Comparison of ENCODE assay signal across 16 cellular contexts in the genomic region with DNA sequence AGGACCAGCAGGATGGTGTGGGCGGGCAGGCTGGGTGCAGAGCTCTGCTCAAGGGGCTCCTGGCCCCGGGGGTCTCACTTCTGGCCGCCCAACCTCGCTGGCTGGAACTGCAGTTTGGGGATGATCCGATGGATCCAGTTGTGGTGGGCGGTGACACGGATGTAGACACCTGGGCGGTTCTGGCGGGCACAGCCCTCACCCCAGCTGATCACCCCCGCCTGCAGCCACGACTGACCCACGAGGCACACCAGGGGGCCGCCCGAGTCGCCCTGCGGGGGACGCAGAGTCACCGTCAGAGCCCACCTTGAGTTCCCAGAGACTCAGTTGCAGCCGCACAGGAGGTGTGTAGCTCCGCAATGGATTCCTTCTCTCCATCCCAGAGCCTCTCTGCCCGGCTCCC. TPM values are rescaled to one million over a fixed set of nuclear protein-coding genes. Genes with fewer than 3 reads are reported as not detected.
DNase-seq lines count a peak whose midpoint lies in the region; ATAC-seq, FAIRE-seq and TF ChIP-seq lines count a peak whose summit lies in the region.
"Had no signal": no experiment of that assay in that cellular context is flagged by ENCODE, and none has a peak within 500 bp of the region (broad histone marks: within the 10 kb centered on the region; RNA-seq: fewer than 3 reads in every experiment).

No MANE protein-coding gene starts in this region.

- TF ChIP-seq POLR2A in IMR-90 (IDR thresholded peaks at IDR 0.05; ENCODE audit: low read depth, low read length) (no peak), sigmoid colon (IDR thresholded peaks at IDR 0.05) (no peak)

- no peaks in the 10 kb centered on the region for H3K9me3 ChIP-seq in BLaER1 treated with 17β-estradiol and CSF1 and Interleukin-3, amounts not matched to agents 10 nM and 100 nM (replicated peaks in 1 of 11)
- H3K9me3 ChIP-seq in IMR-90 (ENCODE audit: control insufficient read depth, insufficient read depth, low read length) = no peaks in the 10 kb centered on the region
- no peaks in the 10 kb centered on the region for H3K9me3 ChIP-seq in kidney (ENCODE audit: control insufficient read depth in 1 of 2, low read length in 2 of 2)
- H3K9me3 ChIP-seq in sigmoid colon = no peaks in the 10 kb centered on the region
- H3K9me3 ChIP-seq: Caco-2 had no signal

- intact Hi-C loops in IMR-90 (cut with micrococcal nuclease) = no loop called here
- intact Hi-C loops in kidney (cut with DNase I) = no loop called here
- intact Hi-C loops in sigmoid colon (cut with DNase I) = no loop called here

- no peak overlapping the region for H3K4me3 ChIP-seq in BLaER1 treated with 17β-estradiol and CSF1 and Interleukin-3, amounts not matched to agents 10 nM and 100 nM
- no peak overlapping the region for H3K4me3 ChIP-seq in IMR-90 (ENCODE audit: insufficient read depth, low read depth, low read length)
- no peak overlapping the region for H3K4me3 ChIP-seq in kidney (ENCODE audit: low read length in 2 of 2)
- no peak overlapping the region for H3K4me3 ChIP-seq in sigmoid colon
- H3K4me3 ChIP-seq: GM23248 had no signal

- DNase-seq in IMR-90 (no peak), kidney (peak; percentile 73), sigmoid colon (peak; percentile 46), NCI-H2171 (lab: John Stamatoyannopoulos, UW) (no peak)
- DNase-seq: Caco-2; CD8-positive, alpha-beta memory T cell; DMS53; GF-D8; GM23248; KG1 had no signal

- H3K36me3 ChIP-seq in BLaER1 treated with 17β-estradiol and CSF1 and Interleukin-3, amounts not matched to agents 10 nM and 100 nM = peaks cover 17 to 29% (median 26%) of the 10 kb centered on the region in 11 experiments
- H3K36me3 ChIP-seq in IMR-90 (ENCODE audit: control insufficient read depth, insufficient read depth, low read length) (peaks cover 12% of the 10 kb centered on the region), kidney (ENCODE audit: control insufficient read depth in 1 of 2, insufficient read depth in 2 of 2, low read length in 2 of 2) (peaks cover 1 to 7% of the 10 kb centered on the region in 2 donors), sigmoid colon (peaks cover 0 to 26% (median 9%) of the 10 kb centered on the region in 4 donors)

- no peak overlapping the region for H4K8ac ChIP-seq in IMR-90 (ENCODE audit: low read depth in 2 of 2, low read length in 2 of 2)

- no peak for TF ChIP-seq RAD21 in IMR-90 (IDR thresholded peaks at IDR 0.05; ENCODE audit: low read length)

- no peak overlapping the region for H3K23ac ChIP-seq in IMR-90 (ENCODE audit: low read depth, low read length)

- FAIRE-seq in kidney (lab: Jason Lieb, UNC) = no peak
- FAIRE-seq: A204.1, H54 had no signal

- H3K56ac ChIP-seq in IMR-90 (ENCODE audit: extremely low read depth, insufficient read depth, low read length) = no peak overlapping the region

- H3K14ac ChIP-seq in IMR-90 (replicated peaks; ENCODE audit: low read depth, low read length) = no peak overlapping the region

- H3K4me1 ChIP-seq in BLaER1 treated with 17β-estradiol and CSF1 and Interleukin-3, amounts not matched to agents 10 nM and 100 nM = peaks cover 34 to 91% (median 75%) of the 10 kb centered on the region in 10 experiments
- H3K4me1 ChIP-seq in IMR-90 (ENCODE audit: control insufficient read depth, insufficient read depth, low read length) (no peaks in the 10 kb centered on the region), kidney (ENCODE audit: control insufficient read depth in 1 of 2, insufficient read depth in 1 of 2, low read depth in 1 of 2, low read length in 2 of 2) (no peaks in the 10 kb centered on the region), sigmoid colon (peaks cover 0 to 9% (median 6%) of the 10 kb centered on the region in 4 donors)
- H3K4me1 ChIP-seq: Caco-2 had no signal

- no peak overlapping the region for H4K91ac ChIP-seq in IMR-90 (ENCODE audit: insufficient read depth, low read depth, low read length)

- peaks cover 37 to 91% (median 74%) of the 10 kb centered on the region in 11 experiments for H4K20me1 ChIP-seq in BLaER1 treated with 17β-estradiol and CSF1 and Interleukin-3, amounts not matched to agents 10 nM and 100 nM
- H4K20me1 ChIP-seq in IMR-90 (ENCODE audit: insufficient read depth, low read length) = peaks cover 7% of the 10 kb centered on the region

- H3K4me2 ChIP-seq in BLaER1 treated with 17β-estradiol and CSF1 and Interleukin-3, amounts not matched to agents 10 nM and 100 nM = peak overlapping the region in 6 of 11 experiments; percentile 1 to 44 (median 28); a peak in 8 of 22 replicates
- no peak overlapping the region for H3K4me2 ChIP-seq in IMR-90 (ENCODE audit: low read depth, low read length)

- H2BK15ac ChIP-seq in IMR-90 (ENCODE audit: low read depth, low read length) = no peak overlapping the region

- no peak overlapping the region for H2AFZ ChIP-seq in IMR-90 (replicated peaks; ENCODE audit: low read length, poor library complexity)
- H2AFZ ChIP-seq: GM23248 had no signal

- no peaks in the 10 kb centered on the region for H3K27me3 ChIP-seq in BLaER1 treated with 17β-estradiol and CSF1 and Interleukin-3, amounts not matched to agents 10 nM and 100 nM
- H3K27me3 ChIP-seq in IMR-90 (ENCODE audit: control insufficient read depth, insufficient read depth, low read length) = no peaks in the 10 kb centered on the region
- peaks cover 0 to 14% (median 7%) of the 10 kb centered on the region in 3 donors for H3K27me3 ChIP-seq in sigmoid colon

- TF ChIP-seq CTCF in IMR-90 (conservative IDR thresholded peaks at IDR 0.05; ENCODE audit: low read depth, low read length) (no peak), kidney (IDR thresholded peaks at IDR 0.05; ENCODE audit: borderline replicate concordance, extremely low read depth, insufficient read depth) (no peak), sigmoid colon (IDR thresholded peaks at IDR 0.05) (no peak)

- dilution Hi-C loops in IMR-90 (cut with HindIII; ENCODE audit: low sequenced_read_pairs, unreplicated experiment) = no loop called here

- H2BK20ac ChIP-seq in IMR-90 (ENCODE audit: low read depth, low read length) = no peak overlapping the region

- H2AK9ac ChIP-seq in IMR-90 (replicated peaks; ENCODE audit: low read depth, low read length, poor library complexity) = peak overlapping the region; percentile 78

- ATAC-seq in IMR-90 (ENCODE audit: low read depth) (no peak), HG02840 (IDR thresholded peaks at IDR 0.05; ENCODE audit: low FRiP score, unreplicated experiment) (no peak), HG03039 (IDR thresholded peaks at IDR 0.05; ENCODE audit: unreplicated experiment) (no peak)
- ATAC-seq: HCT116 had no signal

- no peaks in the 10 kb centered on the region for H3K9me1 ChIP-seq in IMR-90 (ENCODE audit: insufficient read depth, low read length)

- no TSS peak for BruUV-seq in IMR-90 (replicated peaks; lab: Mats Ljungman, UMichigan)

- no peak overlapping the region for H3K18ac ChIP-seq in IMR-90 (ENCODE audit: low read depth, low read length)

- POLR2A ChIA-PET in IMR-90 (lab: Charles Lee; ENCODE audit: unreplicated experiment) = no interaction called here

- no peak overlapping the region for H3K4ac ChIP-seq in IMR-90 (ENCODE audit: low read depth, low read length)

- no peak overlapping the region for H2BK5ac ChIP-seq in IMR-90 (ENCODE audit: low read depth, low read length, poor library complexity, severe bottlenecking)

- no peak overlapping the region for H3K27ac ChIP-seq in BLaER1 treated with 17β-estradiol and CSF1 and Interleukin-3, amounts not matched to agents 10 nM and 100 nM
- H3K27ac ChIP-seq in IMR-90 (ENCODE audit: insufficient read depth, low read length) = no peak overlapping the region
- H3K27ac ChIP-seq in kidney (ENCODE audit: low read depth in 2 of 2, low read length in 2 of 2) = no peak overlapping the region
- no peak overlapping the region for H3K27ac ChIP-seq in sigmoid colon
- H3K27ac ChIP-seq: GM23248 had no signal

- 85% methylated on average over 12 of the region's 21 CpGs; no CpG with 5 or more reads in 1 of the 2 experiments for WGBS in IMR-90 (ENCODE audit: extremely low coverage in 2 of 2, insufficient read length in 1 of 2), 2 experiments
- 74 to 86% methylated on average over 21 of the region's 21 CpGs for WGBS in sigmoid colon, 2 donors

- CTCF ChIA-PET in IMR-90 (lab: Yijun Ruan, JAX) = no interaction called here

- no peaks in the 10 kb centered on the region; a peak in 1 of 4 replicates for H3K79me1 ChIP-seq in IMR-90 (ENCODE audit: low read depth in 1 of 2, low read length in 2 of 2)

- no peak overlapping the region for H2AK5ac ChIP-seq in IMR-90 (ENCODE audit: low read depth, low read length)

- H4K5ac ChIP-seq in IMR-90 (ENCODE audit: low read depth, low read length) = no peak overlapping the region

- in situ Hi-C loops in IMR-90 (cut with MboI; ENCODE audit: low sequenced_read_pairs) = no loop called here

- H2BK120ac ChIP-seq in IMR-90 (ENCODE audit: low read depth, low read length) = no peak overlapping the region

- no peak overlapping the region for H3K9ac ChIP-seq in BLaER1 treated with 17β-estradiol and CSF1 and Interleukin-3, amounts not matched to agents 10 nM and 100 nM
- H3K9ac ChIP-seq in IMR-90 (ENCODE audit: low read depth, low read length) (no peak overlapping the region), kidney (ENCODE audit: low read length in 2 of 2) (no peak overlapping the region)
- H3K9ac ChIP-seq: GM23248 had no signal

- TF ChIP-seq EP300 in sigmoid colon (IDR thresholded peaks at IDR 0.05) = no peak

RNA-seq across cellular contexts. Expression of a gene that starts 7.5 kb away (rescaled TPM):
- total RNA-seq in IMR-90 (2012; rRNA removed) (under 0.01 TPM in 2 replicates), kidney (2.1 TPM), sigmoid colon (1 to 10 TPM; 1.2 to 5.0 (median 1.4) TPM)
- polyA plus RNA-seq in IMR-90 (2012; rRNA removed) (0.58 and 0.83 TPM in 2 replicates), kidney (ENCODE audit: insufficient read depth, low read depth, low replicate concordance) (0.41 TPM), sigmoid colon (1 to 10 TPM in 1 of 3 donors, under 1 TPM in 1, not detected in 1; 0.60 to 2.1 TPM)
- polyA plus RNA-seq in IMR-90 (2012; cell fraction: cytosol; rRNA removed) = 0.86 and 1.1 TPM in 2 replicates
- 2.5 and 3.2 TPM in 2 replicates for polyA plus RNA-seq in IMR-90 (2012; cell fraction: nucleus; rRNA removed; ENCODE audit: low replicate concordance)
- polyA plus RNA-seq: CD8-positive, alpha-beta memory T cell had no signal

RNA-seq across cellular contexts. Expression of a gene that starts 30.2 kb away (rescaled TPM):
- total RNA-seq in IMR-90 (2012; rRNA removed) (17.2 and 19.4 TPM in 2 replicates), kidney (19.9 TPM), sigmoid colon (10 to 100 TPM in 3 of 4 donors, 1 to 10 TPM in 1; 9.5 to 17.1 (median 11.5) TPM)
- polyA plus RNA-seq in IMR-90 (2012; rRNA removed) (38.9 and 56.2 TPM in 2 replicates), kidney (ENCODE audit: insufficient read depth, low read depth, low replicate concordance) (12.8 TPM), sigmoid colon (10 to 100 TPM; 47.4 to 80.5 (median 78.6) TPM)
- 31.6 and 39.2 TPM in 2 replicates for polyA plus RNA-seq in IMR-90 (2012; cell fraction: cytosol; rRNA removed)
- 21.2 and 23.8 TPM in 2 replicates for polyA plus RNA-seq in IMR-90 (2012; cell fraction: nucleus; rRNA removed; ENCODE audit: low replicate concordance)

RNA-seq across cellular contexts. Expression of a gene that starts 39.9 kb away (rescaled TPM):
- total RNA-seq in IMR-90 (2012; rRNA removed) (20.3 and 21.1 TPM in 2 replicates), kidney (621 TPM), sigmoid colon (100 to 1,000 TPM; 181 to 826 (median 219) TPM)
- polyA plus RNA-seq in IMR-90 (2012; rRNA removed) (300 and 301 TPM in 2 replicates), kidney (ENCODE audit: insufficient read depth, low read depth, low replicate concordance) (386 TPM), sigmoid colon (100 to 1,000 TPM in 1 of 3 donors, 10 to 100 TPM in 2; 66.1 to 725 (median 73.8) TPM)
- 57.1 and 150 TPM in 2 replicates for polyA plus RNA-seq in IMR-90 (2012; cell fraction: cytosol; rRNA removed)
- 949 and 1,549 TPM in 2 replicates for polyA plus RNA-seq in IMR-90 (2012; cell fraction: nucleus; rRNA removed; ENCODE audit: low replicate concordance)

Comparison
In these comparisons a context has a peak if more than half of its experiments do, and no peak if none do; other contexts are left out.
1. DNase-seq: peak in kidney (single experiment) and sigmoid colon (single experiment); none in IMR-90 (single experiment) and NCI-H2171 (single experiment).